In genomic region chr12:131912526-131913274, GRCh38 we compare ENCODE assay signal across 8 cellular contexts. TPM values are rescaled to one million over a fixed set of nuclear protein-coding genes. Genes with fewer than 3 reads are reported as not detected.
DNase-seq lines count a peak whose midpoint lies in the region; ATAC-seq, FAIRE-seq and TF ChIP-seq lines count a peak whose summit lies in the region.

No MANE protein-coding gene starts in this region.

- intact Hi-C loops in left cardiac atrium (cut with DNase I) = no loop called here
- intact Hi-C loops in stomach (cut with DNase I; ENCODE audit: low total_unique reads) = no loop called here

- 0 out of 2 replicates have a peak overlapping the region, but pooled peaks have one; percentile 31 for H3K27ac ChIP-seq in HEK293 (ENCODE audit: extremely low read depth, low read depth, low read length)
- H3K27ac ChIP-seq in stomach = peak overlapping the region in 3 of 5 donors; percentile 46 to 54 (median 49)

- 49 to 73% (median 64%) methylated on average over 12 to 20 of the region's 20 CpGs for WGBS in stomach, 5 donors

- peak overlapping the region; percentile 25 for H3K9ac ChIP-seq in adipocyte (ENCODE audit: low read length)

- no peak for TF ChIP-seq EP300 in stomach (IDR thresholded peaks at IDR 0.05)

- CTCF ChIA-PET in HEK293 (lab: Yijun Ruan, JAX) = interaction anchor here (0.6 to 0.9 kb wide), 5 partner anchors 23 to 847 kb away, joined by 3 to 5 read pairs (median 3); no protein-coding TSS in a partner anchor

- POLR2A ChIA-PET in HEK293 (lab: Yijun Ruan, JAX) = interaction anchor here (0.6 to 1.8 kb wide), 5 partner anchors 10 to 42 kb away, joined by 3 to 8 read pairs (median 4); partner anchors contain the start of gene PUS1

- no peak overlapping the region for H3K4me3 ChIP-seq in HEK293 (ENCODE audit: low read depth, low read length)
- H3K4me3 ChIP-seq in adipocyte (ENCODE audit: low read length) = no peak overlapping the region
- no peak overlapping the region for H3K4me3 ChIP-seq in stomach

- TF ChIP-seq CTCF in HEK293 (tag by site-specific recombination; IDR thresholded peaks at IDR 0.05) (0 out of 2 replicates have a peak, but pooled peaks have one; percentile 23), stomach (IDR thresholded peaks at IDR 0.05) (no peak), D721Med (IDR thresholded peaks at IDR 0.05; ENCODE audit: insufficient read depth, missing control alignments) (no peak)

- H3K36me3 ChIP-seq in HEK293 (ENCODE audit: control insufficient read depth in 2 of 2, insufficient read depth in 1 of 2, low read length in 2 of 2) = peaks cover 0 to 87% of the 10 kb centered on the region in 2 experiments; a peak in 1 of 3 replicates
- peaks cover 66% of the 10 kb centered on the region for H3K36me3 ChIP-seq in adipocyte (ENCODE audit: control insufficient read depth, insufficient read depth, low read length, severe bottlenecking)
- peaks cover 91 to 98% (median 98%) of the 10 kb centered on the region in 4 donors for H3K36me3 ChIP-seq in stomach

- FAIRE-seq in D721Med (lab: Jason Lieb, UNC) = no peak

- H3K27me3 ChIP-seq in adipocyte (replicated peaks; ENCODE audit: control insufficient read depth, insufficient read depth, low read length) = no peaks in the 10 kb centered on the region
- H3K27me3 ChIP-seq in stomach = no peaks in the 10 kb centered on the region

- ATAC-seq in left cardiac atrium (peak; percentile 79 to 88), HG03139 (IDR thresholded peaks at IDR 0.05; ENCODE audit: unreplicated experiment) (no peak)

- H3K9me3 ChIP-seq in HEK293 (ENCODE audit: control insufficient read depth, insufficient read depth, low read depth, low read length) = no peaks in the 10 kb centered on the region
- H3K9me3 ChIP-seq in adipocyte (ENCODE audit: control insufficient read depth, low read length) = no peaks in the 10 kb centered on the region
- no peaks in the 10 kb centered on the region for H3K9me3 ChIP-seq in stomach

- H3K4me1 ChIP-seq in HEK293 (ENCODE audit: control insufficient read depth, insufficient read depth, low read length) = peaks cover 5% of the 10 kb centered on the region
- H3K4me1 ChIP-seq in adipocyte (ENCODE audit: control insufficient read depth, insufficient read depth, low read length) = peaks cover 14% of the 10 kb centered on the region
- H3K4me1 ChIP-seq in stomach = peaks cover 9 to 20% (median 14%) of the 10 kb centered on the region in 4 donors

- TF ChIP-seq POLR2A in stomach (IDR thresholded peaks at IDR 0.05) = no peak

- peak; percentile 71 for DNase-seq in adipocyte (ENCODE audit: low read depth)
- DNase-seq in left cardiac atrium = peak; percentile 96
- DNase-seq in stomach = peak; percentile 56
- DNase-seq in activated CD4-positive, CD25-positive, alpha-beta regulatory T cell (lab: John Stamatoyannopoulos, UW) = no peak
- DNase-seq in NCI-H510A treated with DMSO at 0.1 percent for 48 hours (lab: John Stamatoyannopoulos, UW) = no peak
- DNase-seq in D721Med (ENCODE audit: insufficient read length, low spot score) = no peak

TF ChIP-seq in HEK293, 187 proteins besides CTCF, POLR2A, EP300 and RAD21 (continues in another document):
- TF ChIP-seq HOXA7 (CRISPR knock-in tag; IDR thresholded peaks at IDR 0.05; ENCODE audit: borderline replicate concordance) = no peak
- no peak for TF ChIP-seq ZNF561 (tag by site-specific recombination; IDR thresholded peaks at IDR 0.05; ENCODE audit: borderline replicate concordance)
- TF ChIP-seq GLI4 (tag by site-specific recombination; IDR thresholded peaks at IDR 0.05) = no peak
- no peak for TF ChIP-seq ZBTB44 (tag by site-specific recombination; IDR thresholded peaks at IDR 0.05)
- TF ChIP-seq ZNF146 (tag by site-specific recombination; IDR thresholded peaks at IDR 0.05) = no peak
- TF ChIP-seq ZNF311 (tag by site-specific recombination; IDR thresholded peaks at IDR 0.05; ENCODE audit: borderline replicate concordance) = no peak
- TF ChIP-seq OVOL3 (tag by site-specific recombination; IDR thresholded peaks at IDR 0.05) = no peak
- no peak for TF ChIP-seq SALL2 (tag by site-specific recombination; IDR thresholded peaks at IDR 0.05; ENCODE audit: borderline replicate concordance)
- no peak for TF ChIP-seq ZNF585B (tag by site-specific recombination; IDR thresholded peaks at IDR 0.05)
- TF ChIP-seq ZNF654 (tag by site-specific recombination; IDR thresholded peaks at IDR 0.05; ENCODE audit: low read depth) = no peak
- no peak for TF ChIP-seq KLF16 (tag by site-specific recombination; IDR thresholded peaks at IDR 0.05)
- TF ChIP-seq ZIC2 (tag by site-specific recombination; IDR thresholded peaks at IDR 0.05) = peak; percentile 94
- no peak for TF ChIP-seq ZNF837 (tag by site-specific recombination; IDR thresholded peaks at IDR 0.05)
- no peak for TF ChIP-seq ZBTB6 (tag by site-specific recombination; IDR thresholded peaks at IDR 0.05)
- TF ChIP-seq HOXD13 (CRISPR knock-in tag; IDR thresholded peaks at IDR 0.05; ENCODE audit: borderline replicate concordance) = no peak
- TF ChIP-seq ZNF266 (tag by site-specific recombination; IDR thresholded peaks at IDR 0.05; ENCODE audit: low read depth) = no peak
- no peak for TF ChIP-seq ZNF2 (tag by site-specific recombination; IDR thresholded peaks at IDR 0.05)
- TF ChIP-seq SP3 (tag by site-specific recombination; IDR thresholded peaks at IDR 0.05) = peak; percentile 43; the same call in 1 of the 2 replicates
- no peak for TF ChIP-seq GLI2 (tag by site-specific recombination; IDR thresholded peaks at IDR 0.05; ENCODE audit: borderline replicate concordance, low read depth)
- 0 out of 2 replicates have a peak, but pooled peaks have one; percentile 53 for TF ChIP-seq SP7 (tag by site-specific recombination; IDR thresholded peaks at IDR 0.05)
- TF ChIP-seq, protein P1, sequence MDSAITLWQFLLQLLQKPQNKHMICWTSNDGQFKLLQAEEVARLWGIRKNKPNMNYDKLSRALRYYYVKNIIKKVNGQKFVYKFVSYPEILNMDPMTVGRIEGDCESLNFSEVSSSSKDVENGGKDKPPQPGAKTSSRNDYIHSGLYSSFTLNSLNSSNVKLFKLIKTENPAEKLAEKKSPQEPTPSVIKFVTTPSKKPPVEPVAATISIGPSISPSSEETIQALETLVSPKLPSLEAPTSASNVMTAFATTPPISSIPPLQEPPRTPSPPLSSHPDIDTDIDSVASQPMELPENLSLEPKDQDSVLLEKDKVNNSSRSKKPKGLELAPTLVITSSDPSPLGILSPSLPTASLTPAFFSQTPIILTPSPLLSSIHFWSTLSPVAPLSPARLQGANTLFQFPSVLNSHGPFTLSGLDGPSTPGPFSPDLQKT (IDR thresholded peaks at IDR 0.05; ENCODE audit: borderline replicate concordance, low read depth, low read length) = no peak
- TF ChIP-seq ZNF221 (tag by site-specific recombination; IDR thresholded peaks at IDR 0.05; ENCODE audit: borderline replicate concordance) = no peak
- no peak for TF ChIP-seq ZNF292 (tag by site-specific recombination; IDR thresholded peaks at IDR 0.05; ENCODE audit: borderline replicate concordance, low read depth)
- TF ChIP-seq OSR2 (tag by site-specific recombination; IDR thresholded peaks at IDR 0.05) = no peak
- TF ChIP-seq YY1 (tag by site-specific recombination; IDR thresholded peaks at IDR 0.05) = no peak
- no peak for TF ChIP-seq ZFP3 (tag by site-specific recombination; IDR thresholded peaks at IDR 0.05; ENCODE audit: low read depth)
- no peak for TF ChIP-seq ZNF211 (tag by site-specific recombination; IDR thresholded peaks at IDR 0.05; ENCODE audit: low read depth)
- TF ChIP-seq SCRT1 (tag by site-specific recombination; IDR thresholded peaks at IDR 0.05; ENCODE audit: borderline replicate concordance) = no peak

RNA-seq across cellular contexts. Expression of gene PUS1, which starts 16.4 kb away (rescaled TPM):
- 10 to 100 TPM in 1 of 2 donors, 1 to 10 TPM in 1; 7.7 to 19.2 TPM for total RNA-seq in left cardiac atrium
- 10 to 100 TPM in 3 of 5 donors, 1 to 10 TPM in 2; 3.1 to 13.9 (median 12.3) TPM for total RNA-seq in stomach
- polyA plus RNA-seq in stomach = 10 to 100 TPM; 12.6 to 26.3 (median 12.8) TPM

RNA-seq across cellular contexts. Expression of gene ULK1, which starts 18.3 kb away (rescaled TPM):
- total RNA-seq in left cardiac atrium = 10 to 100 TPM; 27.6 to 34.5 TPM
- total RNA-seq in stomach = 10 to 100 TPM; 14.3 to 45.1 (median 23.3) TPM
- 10 to 100 TPM; 10.2 to 16.9 (median 15.5) TPM for polyA plus RNA-seq in stomach

RNA-seq across cellular contexts. Expression of gene EP400, which starts 37.0 kb away (rescaled TPM):
- total RNA-seq in left cardiac atrium (10 to 100 TPM; 15.7 to 21.1 TPM), stomach (10 to 100 TPM; 21.3 to 39.8 (median 24.5) TPM)
- polyA plus RNA-seq in stomach = 10 to 100 TPM in 1 of 3 donors, 1 to 10 TPM in 2; 5.2 to 12.0 (median 6.4) TPM

Comparison
In these comparisons a context has a peak if more than half of its experiments do, and no peak if none do; other contexts are left out.
1. DNase-seq: peak in adipocyte (single experiment), left cardiac atrium (single experiment) and stomach (single experiment); none in activated CD4-positive, CD25-positive, alpha-beta regulatory T cell (0 of 4), NCI-H510A treated with DMSO at 0.1 percent for 48 hours (single experiment) and D721Med (single experiment).